Comparison of ENCODE assay signal across 13 cellular contexts in the genomic region with DNA sequence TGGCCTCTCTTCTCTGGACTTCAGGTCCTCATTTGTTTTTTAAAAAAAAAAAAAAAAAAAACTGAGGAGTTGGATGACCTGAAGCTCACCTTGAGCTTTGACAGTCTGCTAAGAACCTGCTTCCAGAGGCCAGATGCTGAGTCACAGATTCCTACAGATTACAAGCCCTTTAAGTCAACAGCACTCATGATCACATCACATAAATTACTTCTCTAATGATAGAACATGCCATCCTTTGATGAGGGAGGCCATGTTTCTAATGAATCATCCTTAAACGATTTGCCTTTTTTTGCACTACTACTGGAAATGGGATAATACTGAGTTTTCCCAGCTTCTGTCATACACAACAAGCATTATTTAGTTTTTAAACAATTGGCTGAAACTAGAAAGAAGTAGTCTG. TPM values are rescaled to one million over a fixed set of nuclear protein-coding genes. Genes with fewer than 3 reads are reported as not detected.
A peak's percentile ranks its signal among the peaks of the same experiment; 100 is the strongest.
DNase-seq lines count a peak whose midpoint lies in the region; ATAC-seq, FAIRE-seq and TF ChIP-seq lines count a peak whose summit lies in the region.
"Had no signal": no experiment of that assay in that cellular context is flagged by ENCODE, and none has a peak within 500 bp of the region (broad histone marks: within the 10 kb centered on the region; RNA-seq: fewer than 3 reads in every experiment).

No MANE protein-coding gene starts in this region.

- H3K27me3 ChIP-seq in mammary epithelial cell (ENCODE audit: insufficient read depth, low read length), result no peaks in the 10 kb centered on the region

- no peak overlapping the region for H3K9ac ChIP-seq in mammary epithelial cell (ENCODE audit: insufficient read depth, low read length)

- no peaks in the 10 kb centered on the region for H4K20me1 ChIP-seq in mammary epithelial cell (ENCODE audit: insufficient read depth, low read length)

- no peak overlapping the region for H3K27ac ChIP-seq in mammary epithelial cell (ENCODE audit: insufficient read depth, low read depth, low read length)
- H3K27ac ChIP-seq in mesodermal cell (ENCODE audit: low read depth, low read length, severe bottlenecking), result peak overlapping the region; percentile 55

- no TSS peak for BruUV-seq in mammary epithelial cell (replicated peaks; lab: Mats Ljungman, UMichigan)

- in situ Hi-C loops in mammary epithelial cell (cut with MboI; ENCODE audit: low sequenced_read_pairs in 2 of 2), result no loop called here

- intact Hi-C loops in mammary epithelial cell (cut with micrococcal nuclease), result loop anchor here (5.0 kb wide), 1 partner anchor 54 kb away; a partner anchor contains a TSS

- H3K4me3 Mint-ChIP-seq in T-helper 17 cell (no peak overlapping the region), T-cell (no peak overlapping the region)
- H3K4me3 Mint-ChIP-seq: central memory CD8-positive, alpha-beta T cell had no signal

- H3K79me2 ChIP-seq in mammary epithelial cell (ENCODE audit: insufficient read depth, low read length), result no peaks in the 10 kb centered on the region

- H3K27me3 Mint-ChIP-seq in T-helper 17 cell (no peaks in the 10 kb centered on the region), T-cell (peaks cover 0 to 3% of the 10 kb centered on the region in 2 donors)
- H3K27me3 Mint-ChIP-seq: central memory CD8-positive, alpha-beta T cell had no signal

- H3K27ac Mint-ChIP-seq in T-helper 17 cell, result no peak overlapping the region
- H3K27ac Mint-ChIP-seq in T-cell, result no peak overlapping the region

- H3K9me3 Mint-ChIP-seq in T-cell, result no peaks in the 10 kb centered on the region
- H3K9me3 Mint-ChIP-seq: central memory CD8-positive, alpha-beta T cell had no signal

- 8% methylated on average over 1 of the region's 1 CpG for WGBS in mammary epithelial cell (ENCODE audit: low coverage, missing lambda C conversion rate)
- no CpG with 5 or more reads among the region's 1 CpG for WGBS in mesodermal cell (ENCODE audit: insufficient coverage in 2 of 2), 2 experiments

- no peak for ATAC-seq in T-helper 17 cell
- no peak for ATAC-seq in T-cell (replicated peaks in 1 of 4)

- DNase-seq in D721Med (ENCODE audit: insufficient read length, low spot score), result no peak
- peak; percentile 88 for DNase-seq in mammary epithelial cell
- DNase-seq in T-helper 17 cell, result no peak
- no peak for DNase-seq in cerebellar nuclear complex (lab: John Stamatoyannopoulos, UW)
- DNase-seq in effector CD8-positive, alpha-beta T cell (lab: John Stamatoyannopoulos, UW), result no peak
- no peak for DNase-seq in T-cell
- DNase-seq: DMS79 treated with DMSO at 0.1 percent for 48 hours; stimulated activated CD4-positive, alpha-beta T cell treated with anti-CD3 and anti-CD28 coated beads, Interleukin-4, amount 100 ng/mL, for 1 hour had no signal

- peak overlapping the region; percentile 48 for H3K4me2 ChIP-seq in mammary epithelial cell (ENCODE audit: insufficient read depth, low read depth, low read length)

- TF ChIP-seq CTCF in D721Med (IDR thresholded peaks at IDR 0.05; ENCODE audit: insufficient read depth, missing control alignments) (no peak), mammary epithelial cell (conservative IDR thresholded peaks at IDR 0.05 in 1 of 2, IDR thresholded peaks at IDR 0.05 in 1 of 2; ENCODE audit: extremely low read depth in 1 of 2, insufficient read depth in 1 of 2, low read depth in 1 of 2, low read length in 2 of 2) (no peak)

- no peaks in the 10 kb centered on the region for H3K4me1 Mint-ChIP-seq in T-helper 17 cell
- no peaks in the 10 kb centered on the region for H3K4me1 Mint-ChIP-seq in T-cell
- H3K4me1 Mint-ChIP-seq: central memory CD8-positive, alpha-beta T cell had no signal

- dilution Hi-C loops in mammary epithelial cell (cut with HindIII; ENCODE audit: low sequenced_read_pairs), result no loop called here

- peak; percentile 91 for FAIRE-seq in D721Med (lab: Jason Lieb, UNC)

- H3K9me3 ChIP-seq in mammary epithelial cell (replicated peaks; ENCODE audit: insufficient read depth, low read length), result no peaks in the 10 kb centered on the region
- no peaks in the 10 kb centered on the region for H3K9me3 ChIP-seq in mesodermal cell (ENCODE audit: control insufficient read depth, low read length)
- H3K9me3 ChIP-seq in T-helper 17 cell (ENCODE audit: control insufficient read depth, low read length, poor library complexity, severe bottlenecking), result no peaks in the 10 kb centered on the region

- CTCF ChIA-PET in mammary epithelial cell (lab: Charles Lee; ENCODE audit: low non-redundant PET), result interaction anchor here (0.6 kb wide), 1 partner anchor 513 kb away, joined by 5 read pairs; no protein-coding TSS in a partner anchor
- CTCF ChIA-PET in T-cell (lab: Charles Lee), result no interaction called here

- H3K4me3 ChIP-seq in mammary epithelial cell (replicated peaks in 1 of 3; ENCODE audit: insufficient read depth in 1 of 3, low read depth in 2 of 3, low read length in 3 of 3) (no peak overlapping the region), mesodermal cell (ENCODE audit: extremely low read depth, insufficient read depth, low read length, poor library complexity, severe bottlenecking) (no peak overlapping the region)

- no peaks in the 10 kb centered on the region for H3K36me3 ChIP-seq in mammary epithelial cell (ENCODE audit: insufficient read depth, low read length)
- H3K36me3 ChIP-seq in mesodermal cell (ENCODE audit: control insufficient read depth, insufficient read depth, low read length), result no peaks in the 10 kb centered on the region

- H3K36me3 Mint-ChIP-seq in T-helper 17 cell (ENCODE audit: low read depth) (peaks cover 4% of the 10 kb centered on the region), T-cell (peaks cover 6% of the 10 kb centered on the region)

- TF ChIP-seq RAD21 in Ishikawa (IDR thresholded peaks at IDR 0.05; ENCODE audit: low read depth), result no peak

- no peak overlapping the region for H2AFZ ChIP-seq in mammary epithelial cell (ENCODE audit: low read depth, low read length)

- TF ChIP-seq EP300 in Ishikawa (IDR thresholded peaks at IDR 0.05; ENCODE audit: borderline replicate concordance), result no peak

- POLR2A ChIA-PET in T-cell (lab: Charles Lee), result no interaction called here

- peaks cover 10% of the 10 kb centered on the region for H3K4me1 ChIP-seq in mammary epithelial cell (ENCODE audit: insufficient read depth, low read length)
- peaks cover 37% of the 10 kb centered on the region for H3K4me1 ChIP-seq in mesodermal cell (ENCODE audit: control insufficient read depth, insufficient read depth, low read length, poor library complexity, severe bottlenecking)

TF ChIP-seq in Ishikawa, 13 proteins besides CTCF, POLR2A, EP300 and RAD21:
- no peak for TF ChIP-seq FOXM1 (IDR thresholded peaks at IDR 0.05; ENCODE audit: borderline replicate concordance, low read depth)
- TF ChIP-seq YY1 (IDR thresholded peaks at IDR 0.05; ENCODE audit: low read depth), result peak; percentile 25; the same call in 1 of the 2 replicates
- TF ChIP-seq, protein P1, sequence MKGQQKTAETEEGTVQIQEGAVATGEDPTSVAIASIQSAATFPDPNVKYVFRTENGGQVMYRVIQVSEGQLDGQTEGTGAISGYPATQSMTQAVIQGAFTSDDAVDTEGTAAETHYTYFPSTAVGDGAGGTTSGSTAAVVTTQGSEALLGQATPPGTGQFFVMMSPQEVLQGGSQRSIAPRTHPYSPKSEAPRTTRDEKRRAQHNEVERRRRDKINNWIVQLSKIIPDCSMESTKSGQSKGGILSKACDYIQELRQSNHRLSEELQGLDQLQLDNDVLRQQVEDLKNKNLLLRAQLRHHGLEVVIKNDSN (IDR thresholded peaks at IDR 0.05), result no peak
- no peak for TF ChIP-seq EGR1 (IDR thresholded peaks at IDR 0.05)
- peak; percentile 8; the same call in 1 of the 2 replicates for TF ChIP-seq NFIC (IDR thresholded peaks at IDR 0.05)
- no peak for TF ChIP-seq TAF1 (IDR thresholded peaks at IDR 0.05; ENCODE audit: low read depth)
- 0 out of 2 replicates have a peak, but pooled peaks have one; percentile 39 for TF ChIP-seq TEAD4 (IDR thresholded peaks at IDR 0.05)
TF ChIP-seq in Ishikawa: peak in this region for 3.

RNA-seq across cellular contexts. Expression of a gene that starts 34.2 kb away (rescaled TPM):
- 1 to 10 TPM in 1 of 2 donors, under 1 TPM in 1; 0.12 to 3.0 TPM for total RNA-seq in mammary epithelial cell
- polyA plus RNA-seq in mammary epithelial cell, result 0.75 TPM
- polyA minus RNA-seq in mammary epithelial cell, result not detected
- not detected for polyA plus RNA-seq in mesodermal cell (2013, experiment 1 of 2)
- 0.20 TPM for polyA plus RNA-seq in mesodermal cell (2013, experiment 2 of 2)
- not detected for total RNA-seq in T-helper 17 cell
- not detected for total RNA-seq in T-cell
- total RNA-seq: activated CD8-positive, alpha-beta memory T cell treated with anti-CD3 and anti-CD28 coated beads for 36 hours had no signal

RNA-seq across cellular contexts. Expression of a gene that starts 55.8 kb away (rescaled TPM):
- not detected for total RNA-seq in mammary epithelial cell
- polyA plus RNA-seq in mammary epithelial cell, result not detected
- polyA minus RNA-seq in mammary epithelial cell, result not detected
- not detected for polyA plus RNA-seq in mesodermal cell (2013, experiment 1 of 2)
- not detected for polyA plus RNA-seq in mesodermal cell (2013, experiment 2 of 2)
- not detected for total RNA-seq in T-helper 17 cell
- not detected for total RNA-seq in T-cell
- total RNA-seq: activated CD8-positive, alpha-beta memory T cell treated with anti-CD3 and anti-CD28 coated beads for 36 hours; lower leg skin had no signal
